Comparison of ENCODE assay signal across 21 cellular contexts in the genomic region with DNA sequence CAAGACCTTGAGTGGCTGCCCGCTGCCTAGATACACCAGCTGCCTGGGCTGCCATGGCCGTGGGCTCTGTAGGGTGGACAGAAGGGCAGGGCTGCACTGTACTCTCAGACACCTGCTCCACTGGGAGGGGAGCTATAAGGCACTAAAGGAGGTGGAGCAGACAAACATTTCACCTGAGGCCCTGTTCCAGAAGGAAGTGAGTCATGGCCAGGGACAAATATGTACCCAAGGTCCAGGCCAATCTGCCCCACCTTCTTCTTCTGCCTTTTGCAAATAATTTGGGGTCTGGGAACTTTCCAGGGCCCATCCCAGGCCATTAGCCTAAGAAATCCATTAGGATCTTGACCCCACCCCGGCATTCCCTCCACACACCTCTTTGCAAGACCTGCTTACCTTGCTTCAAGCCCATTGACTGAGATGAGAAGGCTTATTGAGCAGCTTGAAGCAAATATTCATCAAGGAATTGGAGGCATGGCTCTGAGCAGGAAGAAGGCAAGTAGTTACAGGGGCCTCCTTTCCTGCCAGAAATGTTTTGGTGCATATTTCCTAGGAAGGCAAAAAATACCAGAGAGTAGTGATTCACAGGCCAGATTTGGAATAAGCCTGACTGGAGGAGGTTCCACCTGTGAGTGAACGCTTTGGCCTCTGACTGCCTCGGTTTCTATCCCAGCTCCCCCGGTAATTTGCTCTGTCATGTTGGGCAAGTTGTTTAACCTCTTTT. TPM values are rescaled to one million over a fixed set of nuclear protein-coding genes. Genes with fewer than 3 reads are reported as not detected.
DNase-seq lines count a peak whose midpoint lies in the region; TF ChIP-seq lines count a peak whose summit lies in the region.
"Had no signal": no experiment of that assay in that cellular context is flagged by ENCODE, and none has a peak within 500 bp of the region (broad histone marks: within the 10 kb centered on the region; RNA-seq: fewer than 3 reads in every experiment).

CAPN8 (minus strand) TSS at position 110 of the 721 bp plus-strand sequence; CDS start at position 55, 55 bp downstream.

- intact Hi-C loops in dorsolateral prefrontal cortex (cut with DNase I) = no loop called here

- TF ChIP-seq POLR2A in suprapubic skin (IDR thresholded peaks at IDR 0.05) = no peak

- H3K27me3 ChIP-seq in suprapubic skin = no peaks in the 10 kb centered on the region
- peaks cover 0 to 3% (median 0%) of the 10 kb centered on the region in 45 donors for H3K27me3 ChIP-seq in dorsolateral prefrontal cortex
- H3K27me3 ChIP-seq: esophagus muscularis mucosa, right lobe of liver, thyroid gland had no signal

- WGBS in suprapubic skin = 39% methylated on average over 6 of the region's 6 CpGs

- DNase-seq in EL (peak; percentile 7), RWPE1 (ENCODE audit: low spot score) (peak; percentile 83), islet precursor cell (peak; percentile 79), suprapubic skin (ENCODE audit: low spot score in 2 of 2) (no peak), dorsolateral prefrontal cortex (no peak), cerebellum (ENCODE audit: low spot score) (no peak)
- no peak for DNase-seq in NK-92 treated with Interleukin-12 subunit alpha and Interleukin-12 subunit beta, amount 100 ng/mL, for 24 hours (lab: John Stamatoyannopoulos, UW)
- DNase-seq: amniotic stem cell, C1 segment of cervical spinal cord, DND-41, hippocampal formation, left ventricle myocardium inferior, NCI-H1105, NCI-H446, right lobe of liver, thyroid gland, WERI-Rb-1 had no signal

- H3K4me1 ChIP-seq in suprapubic skin = peaks cover 13% of the 10 kb centered on the region
- H3K4me1 ChIP-seq: esophagus muscularis mucosa, left ventricle myocardium inferior, right lobe of liver, thyroid gland had no signal

- no peaks in the 10 kb centered on the region for H3K9me3 ChIP-seq in suprapubic skin
- H3K9me3 ChIP-seq: esophagus muscularis mucosa, HAP-1, left ventricle myocardium inferior, right lobe of liver, thyroid gland had no signal

- H3K36me3 ChIP-seq in suprapubic skin = no peaks in the 10 kb centered on the region
- H3K36me3 ChIP-seq: esophagus muscularis mucosa, HAP-1, left ventricle myocardium inferior, right lobe of liver, thyroid gland, WERI-Rb-1 had no signal

- POLR2A ChIA-PET in RWPE1 (lab: Yijun Ruan, JAX; ENCODE audit: low non-redundant PET) = no interaction called here

- H3K27ac ChIP-seq in RWPE1 (peak within 1 kb of the TSS; percentile 79), suprapubic skin (peak within 1 kb of the TSS; percentile 27), dorsolateral prefrontal cortex (no peak within 1 kb of the TSS)
- H3K27ac ChIP-seq: esophagus muscularis mucosa, left ventricle myocardium inferior, right lobe of liver, thyroid gland, WERI-Rb-1 had no signal

- CTCF ChIA-PET in RWPE1 (lab: Yijun Ruan, JAX) = interaction anchor here (1.0 to 1.1 kb wide), 2 partner anchors 18 to 109 kb away, joined by 3 read pairs; no protein-coding TSS in a partner anchor

- TF ChIP-seq CTCF in RWPE1 (conservative IDR thresholded peaks at IDR 0.05; ENCODE audit: low read depth) (no peak), suprapubic skin (IDR thresholded peaks at IDR 0.05) (no peak), dorsolateral prefrontal cortex (IDR thresholded peaks at IDR 0.05 in 54 of 56, conservative IDR thresholded peaks at IDR 0.05 in 2 of 56; ENCODE audit: low read depth in 1 of 56, partially characterized antibody in 56 of 56) (no peak)

- TF ChIP-seq EP300 in suprapubic skin (IDR thresholded peaks at IDR 0.05) = no peak

- H3K4me3 ChIP-seq in suprapubic skin (no peak within 1 kb of the TSS), dorsolateral prefrontal cortex (no peak within 1 kb of the TSS)
- H3K4me3 ChIP-seq: esophagus muscularis mucosa, HAP-1, K562, left ventricle myocardium inferior, right lobe of liver, thyroid gland had no signal

RNA-seq across cellular contexts. Expression of gene CAPN8, which starts in this region (rescaled TPM):
- total RNA-seq in suprapubic skin (1 to 10 TPM; 1.5 to 3.9 (median 2.7) TPM), dorsolateral prefrontal cortex (1 to 10 TPM in 74 of 120 experiments, under 1 TPM in 35, not detected in 11; 0.30 to 4.8 (median 1.4) TPM), cerebellum (not detected)
- total RNA-seq: activated T-helper 2 cell treated with anti-CD3 and anti-CD28 coated beads, Interferon-gamma antibody, Interleukin-2, Interleukin-4, amounts not matched to agents 10 μg/mL and 5 μg/mL and 100 μg/mL, durations not matched to agents 14 hours and 24 hours and 36 hours; K562; left ventricle myocardium inferior had no signal

Comparison
In these comparisons a context has a peak if more than half of its experiments do, and no peak if none do; other contexts are left out.
1. DNase-seq: peak in EL (single experiment), RWPE1 (single experiment) and islet precursor cell (single experiment); none in suprapubic skin (0 of 2), dorsolateral prefrontal cortex (0 of 10), NK-92 treated with Interleukin-12 subunit alpha and Interleukin-12 subunit beta, amount 100 ng/mL, for 24 hours (single experiment) and cerebellum (single experiment).
2. H3K27ac ChIP-seq: peak in RWPE1 (single experiment) and suprapubic skin (single experiment); none in dorsolateral prefrontal cortex (0 of 59).